In genomic region chr12:12610711-12611110, GRCh38 we compare ENCODE assay signal across 8 cellular contexts. TPM values are rescaled to one million over a fixed set of nuclear protein-coding genes. Genes with fewer than 3 reads are reported as not detected.
A peak's percentile ranks its signal among the peaks of the same experiment; 100 is the strongest.
DNase-seq lines count a peak whose midpoint lies in the region; ATAC-seq, FAIRE-seq and TF ChIP-seq lines count a peak whose summit lies in the region.
"Had no signal": no experiment of that assay in that cellular context is flagged by ENCODE, and none has a peak within 500 bp of the region (broad histone marks: within the 10 kb centered on the region; RNA-seq: fewer than 3 reads in every experiment).

No MANE protein-coding gene starts in this region.

- no peaks in the 10 kb centered on the region for H3K9me3 Mint-ChIP-seq in IgD-negative memory B cell
- no peaks in the 10 kb centered on the region for H3K9me3 Mint-ChIP-seq in activated T-helper 1 cell treated with anti-CD3 and anti-CD28 coated beads, Interleukin-12 subunit alpha, Interleukin-12 subunit beta, Interleukin-2, Interleukin-4 antibody, amounts not matched to agents 30 ng/mL and 10 ng/mL and 1 ng/mL, durations not matched to agents 14 hours and 24 hours and 36 hours

- peak overlapping the region; percentile 86 for H3K9ac ChIP-seq in keratinocyte (ENCODE audit: control insufficient read depth, extremely low read depth, insufficient read depth, low read length)

- H3K27ac Mint-ChIP-seq in IgD-negative memory B cell, result peak overlapping the region; percentile 41 to 98 (median 98)
- peak overlapping the region; percentile 96 for H3K27ac Mint-ChIP-seq in activated T-helper 1 cell treated with anti-CD3 and anti-CD28 coated beads, Interleukin-12 subunit alpha, Interleukin-12 subunit beta, Interleukin-2, Interleukin-4 antibody, amounts not matched to agents 30 ng/mL and 10 ng/mL and 1 ng/mL, durations not matched to agents 14 hours and 24 hours and 36 hours

- peaks cover 4% of the 10 kb centered on the region for H3K36me3 Mint-ChIP-seq in IgD-negative memory B cell
- no peaks in the 10 kb centered on the region for H3K36me3 Mint-ChIP-seq in activated T-helper 1 cell treated with anti-CD3 and anti-CD28 coated beads, Interleukin-12 subunit alpha, Interleukin-12 subunit beta, Interleukin-2, Interleukin-4 antibody, amounts not matched to agents 30 ng/mL and 10 ng/mL and 1 ng/mL, durations not matched to agents 14 hours and 24 hours and 36 hours (ENCODE audit: low read depth)

- H3K4me2 ChIP-seq in keratinocyte (ENCODE audit: control insufficient read depth, extremely low read depth, insufficient read depth, low read depth, low read length), result peak overlapping the region; percentile 96

- H3K79me2 ChIP-seq in keratinocyte (ENCODE audit: control insufficient read depth, insufficient read depth, low read length), result peaks cover 7% of the 10 kb centered on the region

- H3K9me3 ChIP-seq in keratinocyte (ENCODE audit: control insufficient read depth, low read depth, low read length) (no peaks in the 10 kb centered on the region), stomach (no peaks in the 10 kb centered on the region)

- H3K27me3 Mint-ChIP-seq in IgD-negative memory B cell, result no peaks in the 10 kb centered on the region
- no peaks in the 10 kb centered on the region for H3K27me3 Mint-ChIP-seq in activated T-helper 1 cell treated with anti-CD3 and anti-CD28 coated beads, Interleukin-12 subunit alpha, Interleukin-12 subunit beta, Interleukin-2, Interleukin-4 antibody, amounts not matched to agents 30 ng/mL and 10 ng/mL and 1 ng/mL, durations not matched to agents 14 hours and 24 hours and 36 hours (ENCODE audit: insufficient read depth)

- peak overlapping the region; percentile 93 to 98 (median 98) for H3K4me3 Mint-ChIP-seq in IgD-negative memory B cell
- H3K4me3 Mint-ChIP-seq in activated T-helper 1 cell treated with anti-CD3 and anti-CD28 coated beads, Interleukin-12 subunit alpha, Interleukin-12 subunit beta, Interleukin-2, Interleukin-4 antibody, amounts not matched to agents 30 ng/mL and 10 ng/mL and 1 ng/mL, durations not matched to agents 14 hours and 24 hours and 36 hours, result peak overlapping the region; percentile 95

- dilution Hi-C loops in keratinocyte (cut with MboI; ENCODE audit: extremely low pct_ligation_motif_present, low sequenced_read_pairs), result no loop called here

- intact Hi-C loops in activated T-helper 1 cell treated with anti-CD3 and anti-CD28 coated beads, Interleukin-12 subunit alpha, Interleukin-12 subunit beta, Interleukin-2, Interleukin-4 antibody, amounts not matched to agents 30 ng/mL and 10 ng/mL and 1 ng/mL, durations not matched to agents 14 hours and 24 hours and 36 hours (cut with micrococcal nuclease), result loop anchor here (1.0 to 5.0 kb wide), 5 partner anchors 27 to 392 kb away; partner anchors contain the start of gene HEBP1
- intact Hi-C loops in stomach (cut with DNase I; ENCODE audit: low total_unique reads), result no loop called here

- no peak overlapping the region for H2AFZ ChIP-seq in keratinocyte (ENCODE audit: control insufficient read depth, low read length)

- H3K9me1 ChIP-seq in keratinocyte (ENCODE audit: control insufficient read depth, extremely low read depth, insufficient read depth, low read length), result no peaks in the 10 kb centered on the region

- H3K36me3 ChIP-seq in keratinocyte (ENCODE audit: control insufficient read depth in 2 of 2, extremely low read depth in 1 of 2, insufficient read depth in 2 of 2, low read length in 2 of 2), result no peaks in the 10 kb centered on the region
- peaks cover 0 to 12% (median 4%) of the 10 kb centered on the region in 4 donors for H3K36me3 ChIP-seq in stomach

- H3K4me1 Mint-ChIP-seq in IgD-negative memory B cell, result peaks cover 20 to 39% (median 26%) of the 10 kb centered on the region in 3 donors
- peaks cover 41% of the 10 kb centered on the region for H3K4me1 Mint-ChIP-seq in activated T-helper 1 cell treated with anti-CD3 and anti-CD28 coated beads, Interleukin-12 subunit alpha, Interleukin-12 subunit beta, Interleukin-2, Interleukin-4 antibody, amounts not matched to agents 30 ng/mL and 10 ng/mL and 1 ng/mL, durations not matched to agents 14 hours and 24 hours and 36 hours (ENCODE audit: low read depth)

- FAIRE-seq in keratinocyte (lab: Jason Lieb, UNC), result no peak
- FAIRE-seq in GM12891 (lab: Jason Lieb, UNC), result no peak
- FAIRE-seq: TTC549 had no signal

- no peak for DNase-seq in activated T-helper 1 cell treated with anti-CD3 and anti-CD28 coated beads, Interleukin-12 subunit alpha, Interleukin-12 subunit beta, Interleukin-2, Interleukin-4 antibody, amounts not matched to agents 30 ng/mL and 10 ng/mL and 1 ng/mL, durations not matched to agents 14 hours and 24 hours and 36 hours (ENCODE audit: low spot score)
- DNase-seq in keratinocyte (ENCODE audit: low read depth, low spot score) (no peak), stomach (no peak), GM12891 (ENCODE audit: insufficient read length, low spot score) (no peak), cerebellum (ENCODE audit: low spot score) (no peak)

- whole genome bisulfite sequencing in stomach, 5 donors, result 91 to 97% (median 94%) methylated on average over 4 of the region's 4 CpGs

- no peak for ATAC-seq in GM21825 (IDR thresholded peaks at IDR 0.05; ENCODE audit: unreplicated experiment)

- TF ChIP-seq POLR2A in stomach (IDR thresholded peaks at IDR 0.05) (no peak), GM12891 (IDR thresholded peaks at IDR 0.05; ENCODE audit: low read depth, low read length) (no peak)

- no peak for TF ChIP-seq CTCF in keratinocyte (optimal IDR thresholded peaks at IDR 0.05 in 1 of 3, IDR thresholded peaks at IDR 0.05 in 1 of 3, conservative IDR thresholded peaks at IDR 0.05 in 1 of 3; ENCODE audit: extremely low read depth in 1 of 3, insufficient read depth in 2 of 3, low read length in 3 of 3)
- TF ChIP-seq CTCF in stomach (IDR thresholded peaks at IDR 0.05), result no peak

- TF ChIP-seq EP300 in stomach (IDR thresholded peaks at IDR 0.05), result no peak

- H3K27ac ChIP-seq in keratinocyte (ENCODE audit: control insufficient read depth, insufficient read depth, low read length), result peak overlapping the region; percentile 84
- peak overlapping the region; percentile 35 to 97 (median 94) for H3K27ac ChIP-seq in stomach

- H3K4me1 ChIP-seq in keratinocyte (ENCODE audit: control insufficient read depth, extremely low read depth, insufficient read depth, low read length) (peaks cover 36% of the 10 kb centered on the region), stomach (peaks cover 15 to 41% (median 27%) of the 10 kb centered on the region in 4 donors)

- H3K4me3 ChIP-seq in keratinocyte (ENCODE audit: control insufficient read depth in 2 of 3, extremely low read depth in 1 of 3, insufficient read depth in 2 of 3, low read depth in 1 of 3, low read length in 3 of 3) (no peak overlapping the region), stomach (peak overlapping the region in 2 of 4 donors; percentile 77 to 82)

- no peaks in the 10 kb centered on the region for H4K20me1 ChIP-seq in keratinocyte (ENCODE audit: control insufficient read depth, extremely low read depth, insufficient read depth, low read length)

- no peaks in the 10 kb centered on the region for H3K27me3 ChIP-seq in keratinocyte (ENCODE audit: control insufficient read depth, extremely low read depth, insufficient read depth, low read length)
- no peaks in the 10 kb centered on the region for H3K27me3 ChIP-seq in stomach

TF ChIP-seq in GM12891, 5 proteins besides CTCF, POLR2A, EP300 and RAD21:
- TF ChIP-seq POLR2AphosphoS5 (IDR thresholded peaks at IDR 0.05; ENCODE audit: low read depth, low read length) (no peak), POU2F2 (IDR thresholded peaks at IDR 0.05; ENCODE audit: low read depth, low read length) (no peak), SPI1 (IDR thresholded peaks at IDR 0.05; ENCODE audit: low read depth, low read length) (no peak), TAF1 (IDR thresholded peaks at IDR 0.05; ENCODE audit: low read depth, low read length) (no peak), PAX5 (IDR thresholded peaks at IDR 0.05; ENCODE audit: insufficient read depth, low read length, severe bottlenecking) (no peak)

RNA-seq across cellular contexts. Expression of gene CREBL2, which starts 1.0 kb away (rescaled TPM):
- 21.5 TPM for polyA plus RNA-seq in IgD-negative memory B cell
- 16.7 and 17.9 TPM in 2 replicates for total RNA-seq in activated T-helper 1 cell treated with anti-CD3 and anti-CD28 coated beads, Interleukin-12 subunit alpha, Interleukin-12 subunit beta, Interleukin-2, Interleukin-4 antibody, amounts not matched to agents 30 ng/mL and 10 ng/mL and 1 ng/mL, durations not matched to agents 14 hours and 24 hours and 36 hours
- polyA plus RNA-seq in keratinocyte, result 11.3 to 15.8 TPM (median 11.8 TPM) in 3 replicates
- 5.2 TPM for polyA plus RNA-seq in keratinocyte (2011; ENCODE audit: low read depth)
- polyA plus RNA-seq in keratinocyte (2011; cell fraction: cytosol; rRNA removed), result 10.6 and 17.0 TPM in 2 replicates
- polyA plus RNA-seq in keratinocyte (2011; cell fraction: nucleus; rRNA removed), result 5.2 and 6.6 TPM in 2 replicates
- polyA plus RNA-seq in keratinocyte (2012; ENCODE audit: low replicate concordance), result 7.6 and 14.4 TPM in 2 replicates
- 5.2 to 13.9 TPM (median 9.2 TPM) in 3 replicates for polyA minus RNA-seq in keratinocyte
- 9.8 TPM for polyA minus RNA-seq in keratinocyte (2011; cell fraction: cytosol; rRNA and poly(A)+ RNA removed)
- 4.5 and 6.9 TPM in 2 replicates for polyA minus RNA-seq in keratinocyte (2011; cell fraction: nucleus; rRNA and poly(A)+ RNA removed)
- 10 to 100 TPM in 4 of 5 donors, 1 to 10 TPM in 1; 8.2 to 42.0 (median 34.1) TPM for total RNA-seq in stomach
- polyA plus RNA-seq in stomach, result 10 to 100 TPM; 12.1 to 33.8 (median 29.8) TPM
- polyA plus RNA-seq in GM12891 (2012; ENCODE audit: low read depth, missing spikeins), result 9.9 TPM
- total RNA-seq in cerebellum, result 30.8 TPM

RNA-seq across cellular contexts. Expression of gene DUSP16, which starts 48.0 kb away (rescaled TPM):
- polyA plus RNA-seq in IgD-negative memory B cell, result 0.30 TPM
- 49.3 and 52.0 TPM in 2 replicates for total RNA-seq in activated T-helper 1 cell treated with anti-CD3 and anti-CD28 coated beads, Interleukin-12 subunit alpha, Interleukin-12 subunit beta, Interleukin-2, Interleukin-4 antibody, amounts not matched to agents 30 ng/mL and 10 ng/mL and 1 ng/mL, durations not matched to agents 14 hours and 24 hours and 36 hours
- polyA plus RNA-seq in keratinocyte, result 7.6 to 9.3 TPM (median 8.2 TPM) in 3 replicates
- polyA plus RNA-seq in keratinocyte (2011; ENCODE audit: low read depth), result 7.3 TPM
- 6.3 and 9.5 TPM in 2 replicates for polyA plus RNA-seq in keratinocyte (2011; cell fraction: cytosol; rRNA removed)
- polyA plus RNA-seq in keratinocyte (2011; cell fraction: nucleus; rRNA removed), result 8.6 and 10.2 TPM in 2 replicates
- polyA plus RNA-seq in keratinocyte (2012; ENCODE audit: low replicate concordance), result 7.0 and 11.6 TPM in 2 replicates
- polyA minus RNA-seq in keratinocyte, result 11.5 to 15.7 TPM (median 12.1 TPM) in 3 replicates
- polyA minus RNA-seq in keratinocyte (2011; cell fraction: cytosol; rRNA and poly(A)+ RNA removed), result 5.6 TPM
- 7.9 and 18.6 TPM in 2 replicates for polyA minus RNA-seq in keratinocyte (2011; cell fraction: nucleus; rRNA and poly(A)+ RNA removed)
- total RNA-seq in stomach, result 10 to 100 TPM; 11.3 to 34.8 (median 32.0) TPM
- polyA plus RNA-seq in stomach, result 10 to 100 TPM in 2 of 3 donors, 1 to 10 TPM in 1; 4.9 to 16.0 (median 13.4) TPM
- 22.6 TPM for polyA plus RNA-seq in GM12891 (2012; ENCODE audit: low read depth, missing spikeins)
- 15.9 TPM for total RNA-seq in cerebellum
